ENCODE assay signal across 8 cellular contexts in the genomic region with DNA sequence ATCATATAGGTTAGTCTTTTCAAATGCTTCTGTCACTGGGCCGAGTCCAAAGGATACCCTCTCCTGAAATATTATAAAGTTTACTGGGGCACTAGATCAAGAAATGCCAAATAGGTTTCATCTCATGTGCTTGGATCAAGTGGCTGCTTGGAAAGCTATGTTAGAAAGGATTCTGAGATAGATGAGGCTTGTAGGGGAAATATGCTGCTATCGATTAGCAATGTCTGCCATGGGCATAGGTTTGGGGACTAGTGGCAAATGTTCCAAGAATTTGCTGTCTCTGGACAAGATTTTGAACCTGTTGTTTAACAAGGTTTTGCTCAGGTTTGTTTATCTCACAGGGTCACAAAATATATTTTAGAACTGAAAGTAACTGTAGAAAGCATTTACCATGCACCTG.
"Had no signal": no experiment of that assay in that cellular context is flagged by ENCODE, and none has a peak within 500 bp of the region (broad histone marks: within the 10 kb centered on the region; RNA-seq: fewer than 3 reads in every experiment).

No MANE protein-coding gene starts in this region.

- H3K4me3 ChIP-seq: GM12878 had no signal

- ATAC-seq: GM12878 had no signal

- DNase-seq: GDM1, GF-D8 had no signal

- FAIRE-seq: G401.6, GM12878, GM12891, GM12892, GM18507, GM19239 had no signal
